14 cellular contexts compared by ENCODE assay signal in the genomic region with DNA sequence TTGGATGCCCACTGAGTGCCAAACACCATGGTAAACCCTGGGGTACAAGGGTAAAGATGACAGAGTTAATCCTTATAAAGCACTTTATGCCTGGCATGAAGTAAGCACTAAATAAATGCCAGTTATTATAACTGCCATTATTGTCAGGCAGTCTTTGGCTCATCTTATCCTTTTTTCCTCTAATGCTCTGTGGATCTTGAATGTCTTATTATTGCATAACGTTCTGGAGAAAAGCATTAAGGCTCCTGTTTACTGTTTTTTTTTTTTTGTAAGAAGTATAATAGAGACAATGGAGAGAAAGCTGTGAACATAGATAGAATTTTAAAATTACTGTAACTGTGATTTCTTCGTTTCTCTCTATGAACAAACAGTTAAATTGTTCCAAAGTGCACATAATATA.
"Had no signal": no experiment of that assay in that cellular context is flagged by ENCODE, and none has a peak within 500 bp of the region (broad histone marks: within the 10 kb centered on the region; RNA-seq: fewer than 3 reads in every experiment).

No MANE protein-coding gene starts in this region.

- ATAC-seq: activated CD8-positive, alpha-beta T cell treated with anti-CD3 and anti-CD28 coated beads for 36 hours; gastrocnemius medialis; stimulated activated naive B cell treated with anti-CD40 and anti-IgM and Interleukin-4, amounts not matched to agents 10 μg/mL and 1 μg/mL and 100 μg/mL, for 72 hours; WTC11 had no signal

- H3K4me1 ChIP-seq: gastrocnemius medialis, transverse colon had no signal

- H3K27ac ChIP-seq: ovary, vagina had no signal

- H3K9me3 ChIP-seq: gastrocnemius medialis, ovary, vagina had no signal

- H3K36me3 ChIP-seq: gastrocnemius medialis, ovary, transverse colon, vagina had no signal

- DNase-seq: activated CD4-positive, alpha-beta T cell treated with anti-CD3 and anti-CD28 coated beads for 4 hours; activated CD8-positive, alpha-beta T cell treated with anti-CD3 and anti-CD28 coated beads for 36 hours; activated effector memory CD4-positive, alpha-beta T cell treated with anti-CD3 and anti-CD28 coated beads, Interleukin-2, amount 50 U/mL, for 16 hours; activated T-cell treated with anti-CD3 and anti-CD28 coated beads, Interleukin-2, amount 50 U/mL, for 48 hours; cortex of kidney; effector memory CD4-positive, alpha-beta T cell; gastrocnemius medialis; ovary; stimulated activated CD4-positive, alpha-beta T cell treated with anti-CD3 and anti-CD28 coated beads, Interleukin-4, amount 100 ng/mL, for 1 hour; stimulated activated naive B cell treated with anti-CD40 and anti-IgM and Interleukin-4, amounts not matched to agents 10 μg/mL and 1 μg/mL and 100 μg/mL, for 72 hours; substantia nigra; transverse colon had no signal

- H3K4me3 ChIP-seq: gastrocnemius medialis, ovary, transverse colon, vagina had no signal

- H3K27me3 ChIP-seq: gastrocnemius medialis, ovary, transverse colon, vagina had no signal
